ENCODE assay signal across 2 cellular contexts in the genomic region with DNA sequence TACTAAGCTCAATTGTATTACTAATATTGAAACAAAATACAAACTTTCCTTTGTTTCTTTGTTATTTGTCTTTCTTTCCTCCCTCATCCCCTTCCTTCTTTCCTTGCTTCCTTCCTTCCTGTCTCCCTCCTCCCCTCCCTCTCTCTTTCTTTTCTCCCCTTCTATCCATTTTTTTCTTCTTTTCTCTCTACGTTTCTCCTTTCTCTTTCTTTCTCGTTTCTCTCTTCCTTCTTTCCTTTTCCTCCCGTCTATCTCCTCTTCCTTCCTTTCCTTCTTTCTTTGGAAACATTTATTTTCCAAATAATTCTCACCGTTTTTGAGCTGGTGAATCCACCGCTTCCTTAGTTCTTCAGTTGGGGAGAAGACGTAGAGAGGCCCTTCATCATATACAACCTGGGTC.
TF ChIP-seq lines count a peak whose summit lies in the region.

No MANE protein-coding gene starts in this region.

TF ChIP-seq in HEK293, 187 proteins besides CTCF, POLR2A, EP300 and RAD21:
- peak; percentile 85 for TF ChIP-seq ZNF366 (tag by site-specific recombination; conservative IDR thresholded peaks at IDR 0.05)
- TF ChIP-seq ZNF175 (tag by site-specific recombination; IDR thresholded peaks at IDR 0.05): no peak
- peak; percentile 83 for TF ChIP-seq PRDM1 (tag by site-specific recombination; IDR thresholded peaks at IDR 0.05)

TF ChIP-seq in K562, 482 proteins besides CTCF, POLR2A, EP300 and RAD21:
- TF ChIP-seq, protein P1, sequence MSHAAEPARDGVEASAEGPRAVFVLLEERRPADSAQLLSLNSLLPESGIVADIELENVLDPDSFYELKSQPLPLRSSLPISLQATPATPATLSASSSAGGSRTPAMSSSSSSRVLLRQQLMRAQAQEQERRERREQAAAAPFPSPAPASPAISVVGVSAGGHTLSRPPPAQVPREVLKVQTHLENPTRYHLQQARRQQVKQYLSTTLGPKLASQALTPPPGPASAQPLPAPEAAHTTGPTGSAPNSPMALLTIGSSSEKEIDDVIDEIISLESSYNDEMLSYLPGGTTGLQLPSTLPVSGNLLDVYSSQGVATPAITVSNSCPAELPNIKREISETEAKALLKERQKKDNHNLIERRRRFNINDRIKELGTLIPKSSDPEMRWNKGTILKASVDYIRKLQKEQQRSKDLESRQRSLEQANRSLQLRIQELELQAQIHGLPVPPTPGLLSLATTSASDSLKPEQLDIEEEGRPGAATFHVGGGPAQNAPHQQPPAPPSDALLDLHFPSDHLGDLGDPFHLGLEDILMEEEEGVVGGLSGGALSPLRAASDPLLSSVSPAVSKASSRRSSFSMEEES (CRISPR knock-in tag; IDR thresholded peaks at IDR 0.05): no peak
- TF ChIP-seq, protein P2, sequence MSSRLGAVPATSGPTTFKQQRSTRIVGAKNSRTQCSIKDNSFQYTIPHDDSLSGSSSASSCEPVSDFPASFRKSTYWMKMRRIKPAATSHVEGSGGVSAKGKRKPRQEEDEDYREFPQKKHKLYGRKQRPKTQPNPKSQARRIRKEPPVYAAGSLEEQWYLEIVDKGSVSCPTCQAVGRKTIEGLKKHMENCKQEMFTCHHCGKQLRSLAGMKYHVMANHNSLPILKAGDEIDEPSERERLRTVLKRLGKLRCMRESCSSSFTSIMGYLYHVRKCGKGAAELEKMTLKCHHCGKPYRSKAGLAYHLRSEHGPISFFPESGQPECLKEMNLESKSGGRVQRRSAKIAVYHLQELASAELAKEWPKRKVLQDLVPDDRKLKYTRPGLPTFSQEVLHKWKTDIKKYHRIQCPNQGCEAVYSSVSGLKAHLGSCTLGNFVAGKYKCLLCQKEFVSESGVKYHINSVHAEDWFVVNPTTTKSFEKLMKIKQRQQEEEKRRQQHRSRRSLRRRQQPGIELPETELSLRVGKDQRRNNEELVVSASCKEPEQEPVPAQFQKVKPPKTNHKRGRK (tag; IDR thresholded peaks at IDR 0.05): peak; percentile 42; the same call in 1 of the 2 replicates
